In the genomic region with DNA sequence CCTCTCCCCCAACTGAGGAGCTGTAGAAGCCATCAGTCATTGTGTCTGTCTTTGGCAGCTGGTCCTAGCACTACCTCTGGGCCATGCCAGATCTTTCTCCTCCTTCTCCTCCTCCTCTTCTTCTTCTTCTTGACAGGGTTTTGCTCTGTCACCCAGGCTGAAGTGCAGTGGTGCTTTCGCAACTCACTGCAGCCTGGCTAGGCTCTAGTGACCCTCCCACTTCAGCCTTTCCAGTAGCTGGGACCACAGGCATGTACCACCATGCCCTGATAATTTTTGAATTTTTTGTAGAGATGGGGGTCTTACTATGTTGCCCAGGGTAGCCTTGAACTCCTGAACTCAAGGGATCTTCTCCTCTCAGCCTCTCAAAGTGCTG, we compare ENCODE assay signal across 22 cellular contexts. TPM values are rescaled to one million over a fixed set of nuclear protein-coding genes. Genes with fewer than 3 reads are reported as not detected.
"Had no signal": no experiment of that assay in that cellular context is flagged by ENCODE, and none has a peak within 500 bp of the region (broad histone marks: within the 10 kb centered on the region; RNA-seq: fewer than 3 reads in every experiment).

No MANE protein-coding gene starts in this region.

- H3K27me3 Mint-ChIP-seq: activated CD4-positive, alpha-beta memory T cell treated with anti-CD3 and anti-CD28 coated beads, Interleukin-2, amount 10 ng/mL, durations not matched to agents 7 days and 5 days; activated CD8-positive, alpha-beta memory T cell treated with anti-CD3 and anti-CD28 coated beads, Interleukin-2, amount 10 ng/mL, durations not matched to agents 7 days and 5 days had no signal

- H3K9me3 Mint-ChIP-seq: activated CD4-positive, alpha-beta memory T cell treated with anti-CD3 and anti-CD28 coated beads, Interleukin-2, amount 10 ng/mL, durations not matched to agents 7 days and 5 days; activated naive CD8-positive, alpha-beta T cell treated with anti-CD3 and anti-CD28 coated beads for 36 hours; activated T-helper 17 cell treated with anti-CD3 and anti-CD28 coated beads, Interleukin-2, amount 50 U/mL, for 72 hours; memory B cell; naive thymus-derived CD4-positive, alpha-beta T cell; neural progenitor cell had no signal

- H3K9me3 ChIP-seq: ovary, vagina had no signal

- H3K27me3 ChIP-seq: cardiac muscle cell, neural progenitor cell, ovary, tibial nerve, vagina had no signal

- H2AFZ ChIP-seq: neural progenitor cell had no signal

- H3K27ac Mint-ChIP-seq: activated CD4-positive, alpha-beta memory T cell treated with anti-CD3 and anti-CD28 coated beads, Interleukin-2, amount 10 ng/mL, durations not matched to agents 7 days and 5 days; activated CD8-positive, alpha-beta memory T cell treated with anti-CD3 and anti-CD28 coated beads, Interleukin-2, amount 10 ng/mL, durations not matched to agents 7 days and 5 days; activated naive CD8-positive, alpha-beta T cell treated with anti-CD3 and anti-CD28 coated beads for 36 hours; activated T-helper 17 cell treated with anti-CD3 and anti-CD28 coated beads, Interleukin-2, amount 50 U/mL, for 72 hours; memory B cell; naive thymus-derived CD4-positive, alpha-beta T cell; neural progenitor cell had no signal

- H3K4me1 Mint-ChIP-seq: activated CD4-positive, alpha-beta memory T cell treated with anti-CD3 and anti-CD28 coated beads, Interleukin-2, amount 10 ng/mL, durations not matched to agents 7 days and 5 days; activated CD8-positive, alpha-beta memory T cell treated with anti-CD3 and anti-CD28 coated beads, Interleukin-2, amount 10 ng/mL, durations not matched to agents 7 days and 5 days; activated naive CD8-positive, alpha-beta T cell treated with anti-CD3 and anti-CD28 coated beads for 36 hours; activated T-helper 17 cell treated with anti-CD3 and anti-CD28 coated beads, Interleukin-2, amount 50 U/mL, for 72 hours; memory B cell; naive thymus-derived CD4-positive, alpha-beta T cell; neural progenitor cell had no signal

- H3K27ac ChIP-seq: cardiac muscle cell, dorsolateral prefrontal cortex, epithelial cell of prostate, neural progenitor cell, ovary, tibial nerve, vagina, WERI-Rb-1 had no signal

- DNase-seq: activated CD4-positive, alpha-beta memory T cell treated with anti-CD3 and anti-CD28 coated beads, Interleukin-2, amount 10 ng/mL, durations not matched to agents 7 days and 5 days; activated naive CD4-positive, alpha-beta T cell; activated naive CD8-positive, alpha-beta T cell treated with anti-CD3 and anti-CD28 coated beads for 36 hours; amygdala; dorsolateral prefrontal cortex; foreskin melanocyte; stimulated activated CD4-positive, alpha-beta T cell treated with anti-CD3 and anti-CD28 coated beads, Interleukin-12 subunit alpha, Interleukin-12 subunit beta, amount 100 ng/mL, for 4 hours; stimulated activated CD4-positive, alpha-beta T cell treated with anti-CD3 and anti-CD28 coated beads, Interleukin-1b, Interleukin-23, amount 100 ng/mL, for 48 hours; stimulated activated CD8-positive, alpha-beta memory T cell treated with anti-CD3 and anti-CD28 coated beads, Interleukin-4, amount 100 ng/mL, for 48 hours; stimulated activated naive CD4-positive, alpha-beta T cell; T-helper 2 cell; WERI-Rb-1 had no signal

- H3K36me3 ChIP-seq: cardiac muscle cell, neural progenitor cell, ovary, tibial nerve, vagina, WERI-Rb-1 had no signal

- H3K4me2 ChIP-seq: neural progenitor cell had no signal

- H3K4me3 ChIP-seq: cardiac muscle cell, dorsolateral prefrontal cortex, neural progenitor cell, ovary, tibial nerve, vagina had no signal

- ATAC-seq: activated CD8-positive, alpha-beta memory T cell treated with anti-CD3 and anti-CD28 coated beads, Interleukin-2, amount 10 ng/mL, durations not matched to agents 7 days and 5 days; activated T-helper 17 cell treated with anti-CD3 and anti-CD28 coated beads, Interleukin-2, amount 50 U/mL, for 72 hours; naive thymus-derived CD4-positive, alpha-beta T cell had no signal

- H3K4me3 Mint-ChIP-seq: activated CD4-positive, alpha-beta memory T cell treated with anti-CD3 and anti-CD28 coated beads, Interleukin-2, amount 10 ng/mL, durations not matched to agents 7 days and 5 days; activated CD8-positive, alpha-beta memory T cell treated with anti-CD3 and anti-CD28 coated beads, Interleukin-2, amount 10 ng/mL, durations not matched to agents 7 days and 5 days; activated naive CD8-positive, alpha-beta T cell treated with anti-CD3 and anti-CD28 coated beads for 36 hours; activated T-helper 17 cell treated with anti-CD3 and anti-CD28 coated beads, Interleukin-2, amount 50 U/mL, for 72 hours; memory B cell; naive thymus-derived CD4-positive, alpha-beta T cell; neural progenitor cell had no signal

- H3K4me1 ChIP-seq: neural progenitor cell, tibial nerve had no signal

- H3K36me3 Mint-ChIP-seq: activated CD8-positive, alpha-beta memory T cell treated with anti-CD3 and anti-CD28 coated beads, Interleukin-2, amount 10 ng/mL, durations not matched to agents 7 days and 5 days; activated naive CD8-positive, alpha-beta T cell treated with anti-CD3 and anti-CD28 coated beads for 36 hours; memory B cell; naive thymus-derived CD4-positive, alpha-beta T cell; neural progenitor cell had no signal

RNA-seq across cellular contexts. Expression of a gene that starts 50.1 kb away (rescaled TPM):
- total RNA-seq: activated CD4-positive, alpha-beta memory T cell treated with anti-CD3 and anti-CD28 coated beads, Interleukin-2, amount 10 ng/mL, durations not matched to agents 7 days and 5 days; activated CD8-positive, alpha-beta memory T cell treated with anti-CD3 and anti-CD28 coated beads, Interleukin-2, amount 10 ng/mL, durations not matched to agents 7 days and 5 days; activated naive CD8-positive, alpha-beta T cell treated with anti-CD3 and anti-CD28 coated beads for 36 hours; activated T-helper 17 cell treated with anti-CD3 and anti-CD28 coated beads, Interleukin-2, amount 50 U/mL, for 72 hours had no signal
